Comparison of ENCODE assay signal across 9 cellular contexts in genomic region chr4:82865592-82865991, GRCh38. TPM values are rescaled to one million over a fixed set of nuclear protein-coding genes. Genes with fewer than 3 reads are reported as not detected.
DNase-seq lines count a peak whose midpoint lies in the region; ATAC-seq and TF ChIP-seq lines count a peak whose summit lies in the region.
"Had no signal": no experiment of that assay in that cellular context is flagged by ENCODE, and none has a peak within 500 bp of the region (broad histone marks: within the 10 kb centered on the region; RNA-seq: fewer than 3 reads in every experiment).

No MANE protein-coding gene starts in this region.

- TF ChIP-seq POLR2A in spleen (IDR thresholded peaks at IDR 0.05) = no peak

- no peak overlapping the region for H3K4me3 ChIP-seq in fibroblast of the aortic adventitia (ENCODE audit: low read depth, low read length)
- H3K4me3 ChIP-seq in spleen = no peak overlapping the region

- H3K36me3 ChIP-seq in spleen = peaks cover 5 to 100% (median 76%) of the 10 kb centered on the region in 6 donors

- peak; percentile 74 to 76 for ATAC-seq in activated CD4-positive, CD25-positive, alpha-beta regulatory T cell treated with anti-CD3 and anti-CD28 coated beads, Interleukin-2, amount 50 U/mL, for 24 hours
- ATAC-seq in GM19452 (IDR thresholded peaks at IDR 0.05; ENCODE audit: unreplicated experiment) = no peak

- H3K9me3 ChIP-seq in spleen = no peaks in the 10 kb centered on the region

- TF ChIP-seq CTCF in fibroblast of the aortic adventitia (IDR thresholded peaks at IDR 0.05; ENCODE audit: insufficient read depth, low read length) = no peak
- no peak for TF ChIP-seq CTCF in spleen (IDR thresholded peaks at IDR 0.05 in 8 of 11, conservative IDR thresholded peaks at IDR 0.05 in 3 of 11)

- 0 to 4% (median 2%) methylated on average over 1 of the region's 1 CpG for WGBS in spleen, 5 donors

- H3K4me1 ChIP-seq in spleen = peaks cover 4 to 31% (median 17%) of the 10 kb centered on the region in 6 donors

- peak overlapping the region; percentile 43 to 83 (median 74) for H3K27ac ChIP-seq in spleen

- no peak for DNase-seq in activated CD4-positive, CD25-positive, alpha-beta regulatory T cell (lab: John Stamatoyannopoulos, UW)
- DNase-seq in SKM-1 (lab: John Stamatoyannopoulos, UW; ENCODE audit: unreplicated experiment) (peak; percentile 73), fibroblast of the aortic adventitia (ENCODE audit: low read depth) (peak; percentile 91), spleen (no peak), NCI-H82 treated with DMSO at 0.1 percent for 48 hours (lab: John Stamatoyannopoulos, UW; ENCODE audit: unreplicated experiment) (no peak), NCI-H2171 treated with DMSO at 0.1 percent for 48 hours (lab: John Stamatoyannopoulos, UW) (no peak)
- DNase-seq: 8988T had no signal

- H3K27me3 ChIP-seq in spleen (replicated peaks in 1 of 7) = no peaks in the 10 kb centered on the region

- intact Hi-C loops in spleen (cut with DNase I; ENCODE audit: low total_unique reads) = no loop called here

RNA-seq across cellular contexts. Expression of gene SEC31A, which starts 25.4 kb away (rescaled TPM):
- total RNA-seq in fibroblast of the aortic adventitia (ENCODE audit: low replicate concordance) = 392 and 400 TPM in 2 replicates
- total RNA-seq in spleen = 100 to 1,000 TPM; 133 to 204 (median 164) TPM
- polyA plus RNA-seq in spleen = 10 to 100 TPM; 63.6 to 71.1 (median 64.7) TPM

RNA-seq across cellular contexts. Expression of gene THAP9, which starts 34.9 kb away (rescaled TPM):
- total RNA-seq in fibroblast of the aortic adventitia (ENCODE audit: low replicate concordance) = 2.9 and 7.1 TPM in 2 replicates
- total RNA-seq in spleen = 1 to 10 TPM; 2.8 to 8.1 (median 3.6) TPM
- polyA plus RNA-seq in spleen = 1 to 10 TPM; 1.8 to 2.4 (median 2.1) TPM

Comparison
In these comparisons a context has a peak if more than half of its experiments do, and no peak if none do; other contexts are left out.
1. DNase-seq: peak in SKM-1 (single experiment) and fibroblast of the aortic adventitia (single experiment); none in activated CD4-positive, CD25-positive, alpha-beta regulatory T cell (0 of 4), spleen (single experiment), NCI-H82 treated with DMSO at 0.1 percent for 48 hours (single experiment) and NCI-H2171 treated with DMSO at 0.1 percent for 48 hours (single experiment).